21 cellular contexts compared by ENCODE assay signal in the genomic region with DNA sequence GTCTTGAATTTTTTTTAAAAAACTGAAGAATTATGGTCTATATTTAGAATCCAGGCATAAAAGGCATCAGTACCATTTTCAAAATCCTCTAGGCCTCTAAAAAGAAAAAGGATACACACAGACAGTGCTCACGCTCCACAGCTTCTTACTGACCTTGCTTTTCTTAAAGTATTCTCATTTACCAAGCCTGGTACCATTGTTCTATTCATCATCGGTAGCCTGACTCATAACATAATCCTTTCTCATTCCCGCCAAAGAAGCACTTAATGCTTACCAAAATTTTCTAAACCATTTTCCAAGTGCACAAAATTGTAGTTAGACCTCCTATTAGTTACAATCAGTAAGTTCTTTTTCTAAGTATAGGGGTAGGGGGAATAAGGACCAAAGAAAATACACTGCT.
"Had no signal": no experiment of that assay in that cellular context is flagged by ENCODE, and none has a peak within 500 bp of the region (broad histone marks: within the 10 kb centered on the region; RNA-seq: fewer than 3 reads in every experiment).

No MANE protein-coding gene starts in this region.

- H3K9me3 ChIP-seq: psoas muscle, spleen, upper lobe of left lung had no signal

- H3K27ac ChIP-seq: psoas muscle, SK-N-MC, spleen, upper lobe of left lung, VCaP had no signal

- H3K27me3 ChIP-seq: spleen, upper lobe of left lung had no signal

- H3K27me3 Mint-ChIP-seq: activated CD4-positive, alpha-beta memory T cell treated with anti-CD3 and anti-CD28 coated beads for 36 hours; activated CD8-positive, alpha-beta memory T cell treated with anti-CD3 and anti-CD28 coated beads, Interleukin-2, amount 10 ng/mL, durations not matched to agents 7 days and 5 days; activated naive CD4-positive, alpha-beta T cell treated with anti-CD3 and anti-CD28 coated beads, Interleukin-2, amount 50 U/mL, for 24 hours; activated T-cell treated with anti-CD3 and anti-CD28 coated beads, Interleukin-2, amount 50 U/mL, for 24 hours; dendritic cell treated with granulocyte-macrophage colony-stimulating factor and Interleukin-4, amounts not matched to agents 40 ng/mL and 50 ng/mL, for 4 days; effector memory CD8-positive, alpha-beta T cell; stimulated activated naive CD8-positive, alpha-beta T cell treated with anti-CD3 and anti-CD28 coated beads, Interleukin-15, amount 100 ng/mL, for 72 hours had no signal

- H3K4me3 ChIP-seq: lung, psoas muscle, SK-N-MC, spleen, upper lobe of left lung had no signal

- DNase-seq: activated CD4-positive, alpha-beta memory T cell treated with anti-CD3 and anti-CD28 coated beads for 36 hours; activated CD8-positive, alpha-beta memory T cell treated with anti-CD3 and anti-CD28 coated beads, Interleukin-2, amount 10 ng/mL, durations not matched to agents 7 days and 5 days; activated effector memory CD4-positive, alpha-beta T cell treated with anti-CD3 and anti-CD28 coated beads, Interleukin-2, amount 50 U/mL, for 16 hours; activated T-cell treated with anti-CD3 and anti-CD28 coated beads, Interleukin-2, amount 50 U/mL, for 24 hours; amniotic stem cell; cerebellar nuclear complex; effector memory CD8-positive, alpha-beta T cell; glutamatergic neuron; midbrain; psoas muscle; spleen; stimulated activated naive CD8-positive, alpha-beta T cell treated with anti-CD3 and anti-CD28 coated beads, Interleukin-15, amount 100 ng/mL, for 72 hours; T-helper 1 cell; T1000; upper lobe of left lung had no signal

- H3K4me1 Mint-ChIP-seq: activated CD8-positive, alpha-beta memory T cell treated with anti-CD3 and anti-CD28 coated beads, Interleukin-2, amount 10 ng/mL, durations not matched to agents 7 days and 5 days; stimulated activated naive CD8-positive, alpha-beta T cell treated with anti-CD3 and anti-CD28 coated beads, Interleukin-15, amount 100 ng/mL, for 72 hours had no signal

- H3K4me1 ChIP-seq: psoas muscle, spleen, upper lobe of left lung had no signal

- H3K27ac Mint-ChIP-seq: activated CD4-positive, alpha-beta memory T cell treated with anti-CD3 and anti-CD28 coated beads for 36 hours; activated CD8-positive, alpha-beta memory T cell treated with anti-CD3 and anti-CD28 coated beads, Interleukin-2, amount 10 ng/mL, durations not matched to agents 7 days and 5 days; activated naive CD4-positive, alpha-beta T cell treated with anti-CD3 and anti-CD28 coated beads, Interleukin-2, amount 50 U/mL, for 24 hours; activated T-cell treated with anti-CD3 and anti-CD28 coated beads, Interleukin-2, amount 50 U/mL, for 24 hours; dendritic cell treated with granulocyte-macrophage colony-stimulating factor and Interleukin-4, amounts not matched to agents 40 ng/mL and 50 ng/mL, for 4 days; effector memory CD8-positive, alpha-beta T cell; stimulated activated naive CD8-positive, alpha-beta T cell treated with anti-CD3 and anti-CD28 coated beads, Interleukin-15, amount 100 ng/mL, for 72 hours had no signal

- H3K4me3 Mint-ChIP-seq: activated CD4-positive, alpha-beta memory T cell treated with anti-CD3 and anti-CD28 coated beads for 36 hours; activated CD8-positive, alpha-beta memory T cell treated with anti-CD3 and anti-CD28 coated beads, Interleukin-2, amount 10 ng/mL, durations not matched to agents 7 days and 5 days; activated naive CD4-positive, alpha-beta T cell treated with anti-CD3 and anti-CD28 coated beads, Interleukin-2, amount 50 U/mL, for 24 hours; activated T-cell treated with anti-CD3 and anti-CD28 coated beads, Interleukin-2, amount 50 U/mL, for 24 hours; dendritic cell treated with granulocyte-macrophage colony-stimulating factor and Interleukin-4, amounts not matched to agents 40 ng/mL and 50 ng/mL, for 4 days; effector memory CD8-positive, alpha-beta T cell; neural crest cell; stimulated activated naive CD8-positive, alpha-beta T cell treated with anti-CD3 and anti-CD28 coated beads, Interleukin-15, amount 100 ng/mL, for 72 hours had no signal

- H3K9me3 Mint-ChIP-seq: activated CD4-positive, alpha-beta memory T cell treated with anti-CD3 and anti-CD28 coated beads for 36 hours; activated naive CD4-positive, alpha-beta T cell treated with anti-CD3 and anti-CD28 coated beads, Interleukin-2, amount 50 U/mL, for 24 hours; activated T-cell treated with anti-CD3 and anti-CD28 coated beads, Interleukin-2, amount 50 U/mL, for 24 hours; dendritic cell treated with granulocyte-macrophage colony-stimulating factor and Interleukin-4, amounts not matched to agents 40 ng/mL and 50 ng/mL, for 4 days; effector memory CD8-positive, alpha-beta T cell; neural crest cell; stimulated activated naive CD8-positive, alpha-beta T cell treated with anti-CD3 and anti-CD28 coated beads, Interleukin-15, amount 100 ng/mL, for 72 hours had no signal
